ENCODE assay signal across 15 cellular contexts in genomic region chr12:80293347-80293746, GRCh38.
DNase-seq lines count a peak whose midpoint lies in the region; ATAC-seq and TF ChIP-seq lines count a peak whose summit lies in the region.
"Had no signal": no experiment of that assay in that cellular context is flagged by ENCODE, and none has a peak within 500 bp of the region (broad histone marks: within the 10 kb centered on the region; RNA-seq: fewer than 3 reads in every experiment).

No MANE protein-coding gene starts in this region.

- no peak overlapping the region for H3K27ac Mint-ChIP-seq in stimulated activated naive B cell treated with anti-CD40 and anti-IgM and Interleukin-4, amounts not matched to agents 10 μg/mL and 1 μg/mL and 100 μg/mL, for 72 hours
- H3K27ac Mint-ChIP-seq: activated T-cell treated with anti-CD3 and anti-CD28 coated beads, Interleukin-2, amount 50 U/mL, for 72 hours; H9; neural progenitor cell had no signal

- peak; percentile 60 for ATAC-seq in GM18517 (IDR thresholded peaks at IDR 0.05; ENCODE audit: unreplicated experiment)
- ATAC-seq in GM21526 (IDR thresholded peaks at IDR 0.05; ENCODE audit: low FRiP score, unreplicated experiment), result peak; percentile 64
- ATAC-seq in HG02970 (IDR thresholded peaks at IDR 0.05; ENCODE audit: low FRiP score, unreplicated experiment), result peak; percentile 32
- peak; percentile 39 for ATAC-seq in HG03565 (IDR thresholded peaks at IDR 0.05; ENCODE audit: unreplicated experiment)
- no peak for ATAC-seq in stimulated activated naive B cell treated with anti-CD40 and anti-IgM and Interleukin-4, amounts not matched to agents 10 μg/mL and 1 μg/mL and 100 μg/mL, for 72 hours (replicated peaks)
- ATAC-seq: activated T-cell treated with anti-CD3 and anti-CD28 coated beads, Interleukin-2, amount 50 U/mL, for 72 hours; lower lobe of right lung had no signal

- no peaks in the 10 kb centered on the region for H3K4me1 Mint-ChIP-seq in stimulated activated naive B cell treated with anti-CD40 and anti-IgM and Interleukin-4, amounts not matched to agents 10 μg/mL and 1 μg/mL and 100 μg/mL, for 72 hours
- H3K4me1 Mint-ChIP-seq: H9, neural progenitor cell had no signal

- H3K4me3 ChIP-seq in ascending aorta, result no peak overlapping the region
- H3K4me3 ChIP-seq: lower lobe of right lung, neural progenitor cell had no signal

- intact Hi-C loops in ascending aorta (cut with DNase I), result no loop called here

- no peaks in the 10 kb centered on the region for H3K27me3 ChIP-seq in ascending aorta
- H3K27me3 ChIP-seq: neural progenitor cell had no signal

- H3K9me3 ChIP-seq in ascending aorta, result no peaks in the 10 kb centered on the region
- H3K9me3 ChIP-seq: lower lobe of right lung had no signal

- H3K36me3 ChIP-seq in ascending aorta, result no peaks in the 10 kb centered on the region
- H3K36me3 ChIP-seq: lower lobe of right lung, neural progenitor cell had no signal

- no peak overlapping the region for H3K4me3 Mint-ChIP-seq in stimulated activated naive B cell treated with anti-CD40 and anti-IgM and Interleukin-4, amounts not matched to agents 10 μg/mL and 1 μg/mL and 100 μg/mL, for 72 hours
- H3K4me3 Mint-ChIP-seq: activated T-cell treated with anti-CD3 and anti-CD28 coated beads, Interleukin-2, amount 50 U/mL, for 72 hours; H9; neural progenitor cell had no signal

- in situ Hi-C loops in G401 (cut with HindIII; ENCODE audit: low sequenced_read_pairs), result no loop called here

- H3K27ac ChIP-seq in ascending aorta, result no peak overlapping the region
- H3K27ac ChIP-seq: lower lobe of right lung, neural progenitor cell had no signal

- H3K4me1 ChIP-seq in ascending aorta, result no peaks in the 10 kb centered on the region
- H3K4me1 ChIP-seq: lower lobe of right lung, neural progenitor cell had no signal

- H3K9me3 Mint-ChIP-seq in stimulated activated naive B cell treated with anti-CD40 and anti-IgM and Interleukin-4, amounts not matched to agents 10 μg/mL and 1 μg/mL and 100 μg/mL, for 72 hours, result no peaks in the 10 kb centered on the region

- no peaks in the 10 kb centered on the region for H3K36me3 Mint-ChIP-seq in stimulated activated naive B cell treated with anti-CD40 and anti-IgM and Interleukin-4, amounts not matched to agents 10 μg/mL and 1 μg/mL and 100 μg/mL, for 72 hours
- H3K36me3 Mint-ChIP-seq: neural progenitor cell had no signal

- peaks cover 0 to 3% of the 10 kb centered on the region in 2 donors for H3K27me3 Mint-ChIP-seq in stimulated activated naive B cell treated with anti-CD40 and anti-IgM and Interleukin-4, amounts not matched to agents 10 μg/mL and 1 μg/mL and 100 μg/mL, for 72 hours

- no peak for TF ChIP-seq CTCF in ascending aorta (IDR thresholded peaks at IDR 0.05)

- DNase-seq in foreskin melanocyte (no peak), G401 (ENCODE audit: low spot score) (no peak), ascending aorta (ENCODE audit: low spot score in 2 of 2) (no peak)
- DNase-seq in stimulated activated naive B cell treated with anti-CD40 and anti-IgM and Interleukin-4, amounts not matched to agents 10 μg/mL and 1 μg/mL and 100 μg/mL, for 72 hours, result no peak
- DNase-seq: activated CD4-positive, alpha-beta T cell treated with anti-CD3 and anti-CD28 coated beads for 4 hours; activated T-cell treated with anti-CD3 and anti-CD28 coated beads, Interleukin-2, amount 50 U/mL, for 72 hours; anterior cingulate cortex; H9; lower lobe of right lung; NCI-H510A had no signal

Comparison
In these comparisons a context has a peak if more than half of its experiments do, and no peak if none do; other contexts are left out.
1. ATAC-seq: peak in GM18517 (single experiment), GM21526 (single experiment), HG02970 (single experiment) and HG03565 (single experiment); none in stimulated activated naive B cell treated with anti-CD40 and anti-IgM and Interleukin-4, amounts not matched to agents 10 μg/mL and 1 μg/mL and 100 μg/mL, for 72 hours (0 of 2).